In the genomic region with DNA sequence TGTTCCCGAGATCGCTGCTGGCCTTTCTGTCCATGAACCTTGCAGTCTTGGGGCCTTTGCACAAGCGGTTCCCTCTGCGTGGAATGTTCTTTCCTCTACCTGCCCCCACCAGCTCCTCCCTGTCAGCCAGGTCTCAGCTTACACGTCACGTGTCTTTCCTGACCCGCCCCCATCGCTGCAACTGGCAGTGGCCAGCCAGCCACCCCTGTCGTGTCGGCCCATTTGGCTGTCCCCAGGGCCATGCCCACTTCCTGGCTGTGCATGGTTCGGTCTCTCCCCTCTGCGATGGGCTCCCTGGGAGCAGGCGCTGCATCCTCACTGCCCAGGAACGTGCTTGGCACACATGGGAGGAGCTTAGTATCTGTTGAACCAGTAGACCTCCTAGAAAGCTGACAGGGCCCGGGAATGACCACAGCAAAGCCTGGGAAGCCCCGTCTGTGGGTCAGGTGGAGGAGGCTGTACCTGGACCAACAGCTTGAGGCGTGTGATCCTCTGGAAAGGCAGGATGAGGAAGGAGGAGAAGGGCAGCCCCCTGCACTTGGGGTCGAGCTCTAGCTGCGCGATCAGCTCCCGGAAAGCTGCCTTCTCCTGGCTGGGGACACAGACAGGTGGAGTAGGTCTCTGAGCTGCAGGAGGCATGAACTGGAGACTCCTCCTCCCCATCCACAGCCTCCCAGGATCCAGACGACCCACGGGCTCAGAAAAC, we compare ENCODE assay signal across 8 cellular contexts. TPM values are rescaled to one million over a fixed set of nuclear protein-coding genes. Genes with fewer than 3 reads are reported as not detected.
DNase-seq lines count a peak whose midpoint lies in the region; ATAC-seq lines count a peak whose summit lies in the region.

No MANE protein-coding gene starts in this region.

- peak; percentile 9 for DNase-seq in A172 (ENCODE audit: low spot score)
- DNase-seq in KBM-7: peak; percentile 9
- DNase-seq in kidney glomerular epithelial cell (lab: John Stamatoyannopoulos, UW): peak; percentile 77
- DNase-seq in hippocampal formation (lab: John Stamatoyannopoulos, UW): no peak

- in situ Hi-C loops in KBM-7 (cut with MboI; ENCODE audit: low pct_unique_long_range_greater_than_20kb, low sequenced_read_pairs): no loop called here

- ATAC-seq in HG03439 (IDR thresholded peaks at IDR 0.05; ENCODE audit: unreplicated experiment) (no peak), GM19397 (IDR thresholded peaks at IDR 0.05; ENCODE audit: unreplicated experiment) (no peak), HG02763 (IDR thresholded peaks at IDR 0.05; ENCODE audit: unreplicated experiment) (no peak)

- peak overlapping the region; percentile 74 for H3K27ac ChIP-seq in angular gyrus (ENCODE audit: low read depth, low read length)

RNA-seq across cellular contexts. Expression of a gene that starts 21.0 kb away (rescaled TPM):
- total RNA-seq in A172 (2014; rRNA removed; shearing (Covaris generic)): 0.17 and 0.86 TPM in 2 replicates

Comparison
In these comparisons a context has a peak if more than half of its experiments do, and no peak if none do; other contexts are left out.
1. DNase-seq: peak in A172 (single experiment), KBM-7 (single experiment) and kidney glomerular epithelial cell (single experiment); none in hippocampal formation (0 of 2).